In the genomic region with DNA sequence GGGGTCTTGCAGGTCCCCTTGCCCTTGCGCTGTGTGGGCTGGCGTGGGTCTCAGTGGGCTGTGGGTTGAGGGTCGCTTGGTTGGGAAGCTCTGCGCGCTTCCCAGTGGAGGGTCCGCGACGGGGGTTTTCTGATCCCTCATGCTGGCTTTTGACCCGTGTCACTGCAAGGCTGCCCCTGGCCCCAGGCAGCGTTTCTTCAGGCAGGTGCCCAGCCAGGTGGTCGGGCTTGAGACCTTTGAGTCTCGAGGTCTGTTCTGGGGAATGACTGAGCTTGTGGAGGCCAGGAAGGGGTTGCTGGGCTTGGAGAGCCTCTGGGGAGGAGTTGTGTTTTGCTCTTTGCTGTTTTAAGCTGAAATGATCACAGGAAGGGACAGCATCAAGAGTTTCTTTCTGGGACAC, we compare ENCODE assay signal across 1 cellular context.
TF ChIP-seq lines count a peak whose summit lies in the region.

No MANE protein-coding gene starts in this region.

TF ChIP-seq in A549, 52 proteins besides CTCF, POLR2A, EP300 and RAD21 (continued from another document):
- TF ChIP-seq, protein P1, sequence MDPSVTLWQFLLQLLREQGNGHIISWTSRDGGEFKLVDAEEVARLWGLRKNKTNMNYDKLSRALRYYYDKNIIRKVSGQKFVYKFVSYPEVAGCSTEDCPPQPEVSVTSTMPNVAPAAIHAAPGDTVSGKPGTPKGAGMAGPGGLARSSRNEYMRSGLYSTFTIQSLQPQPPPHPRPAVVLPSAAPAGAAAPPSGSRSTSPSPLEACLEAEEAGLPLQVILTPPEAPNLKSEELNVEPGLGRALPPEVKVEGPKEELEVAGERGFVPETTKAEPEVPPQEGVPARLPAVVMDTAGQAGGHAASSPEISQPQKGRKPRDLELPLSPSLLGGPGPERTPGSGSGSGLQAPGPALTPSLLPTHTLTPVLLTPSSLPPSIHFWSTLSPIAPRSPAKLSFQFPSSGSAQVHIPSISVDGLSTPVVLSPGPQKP (IDR thresholded peaks at IDR 0.05; ENCODE audit: low read depth, low read length), result no peak
